Comparison of ENCODE assay signal across 8 cellular contexts in the genomic region with DNA sequence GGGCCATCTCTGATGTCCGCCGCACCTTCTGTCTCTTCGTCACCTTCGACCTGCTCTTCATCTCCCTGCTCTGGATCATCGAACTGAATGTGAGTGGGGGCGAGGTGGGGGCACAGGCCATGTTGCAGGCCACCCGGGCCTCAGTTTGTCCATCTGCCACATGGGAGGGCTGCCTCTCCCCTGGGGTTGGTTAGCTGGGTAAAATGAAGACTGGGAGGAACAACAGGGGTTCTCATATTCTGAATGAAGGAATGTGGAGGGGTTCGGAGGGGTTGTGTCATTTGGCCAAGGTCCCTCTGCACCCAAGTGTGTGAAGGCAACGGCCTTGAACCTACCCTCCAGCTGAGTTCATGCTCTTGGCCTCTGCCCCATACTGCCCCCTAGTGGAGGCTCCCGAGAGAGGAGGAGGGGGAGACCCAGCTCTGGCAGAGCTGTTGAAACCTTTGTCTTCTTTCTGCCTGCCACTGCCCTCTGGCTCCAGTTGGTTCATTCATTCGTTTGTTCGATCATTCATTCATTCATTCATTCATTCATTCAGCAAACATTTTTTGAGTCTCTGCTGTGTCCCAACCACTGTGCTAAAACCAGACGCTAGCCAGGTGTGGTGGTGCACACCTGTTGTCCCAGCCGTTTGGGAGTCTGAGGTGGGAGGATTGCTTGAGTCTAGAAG. TPM values are rescaled to one million over a fixed set of nuclear protein-coding genes. Genes with fewer than 3 reads are reported as not detected.
DNase-seq lines count a peak whose midpoint lies in the region; ATAC-seq and TF ChIP-seq lines count a peak whose summit lies in the region.

No MANE protein-coding gene starts in this region.

- peak overlapping the region in 3 of 5 donors; percentile 35 to 52 (median 36) for H3K27ac ChIP-seq in stomach

- ATAC-seq in HG03097 (IDR thresholded peaks at IDR 0.05; ENCODE audit: low FRiP score, unreplicated experiment): no peak

- peak overlapping the region in 1 of 3 experiments; percentile 77 for H3K27ac Mint-ChIP-seq in nephron

- TF ChIP-seq POLR2A in stomach (IDR thresholded peaks at IDR 0.05): no peak

- WGBS in stomach, 5 donors: 58 to 67% (median 65%) methylated on average over 14 of the region's 14 CpGs

- H3K36me3 ChIP-seq in stomach: peaks cover 5 to 53% (median 45%) of the 10 kb centered on the region in 4 donors

- no peak overlapping the region for H3K4me3 Mint-ChIP-seq in nephron

- H3K4me1 Mint-ChIP-seq in nephron: peaks cover 34% of the 10 kb centered on the region

- peak; percentile 36 for DNase-seq in NCI-H748 (lab: John Stamatoyannopoulos, UW; ENCODE audit: unreplicated experiment)
- no peak for DNase-seq in NCI-H748 treated with DMSO at 0.1 percent for 48 hours (lab: John Stamatoyannopoulos, UW)
- DNase-seq in NOMO-1 (lab: John Stamatoyannopoulos, UW; ENCODE audit: unreplicated experiment in 2 of 2): peak; percentile 39 to 49
- peak; percentile 97 for DNase-seq in activated CD8-positive, alpha-beta memory T cell treated with anti-CD3 and anti-CD28 coated beads, Interleukin-2, amount 50 U/mL, for 48 hours
- DNase-seq in epithelial cell of proximal tubule (ENCODE audit: low read depth): no peak
- peak; percentile 76 for DNase-seq in stomach

- no peaks in the 10 kb centered on the region for H3K9me3 Mint-ChIP-seq in nephron

- no peaks in the 10 kb centered on the region for H3K27me3 ChIP-seq in stomach

- H3K9me3 ChIP-seq in stomach: no peaks in the 10 kb centered on the region

- peaks cover 15% of the 10 kb centered on the region for H3K36me3 Mint-ChIP-seq in nephron (ENCODE audit: low read depth)

- peak; percentile 96 for TF ChIP-seq CTCF in epithelial cell of proximal tubule (conservative IDR thresholded peaks at IDR 0.05; ENCODE audit: low read depth, low read length)
- peak; percentile 62 to 66 (median 66) for TF ChIP-seq CTCF in nephron (IDR thresholded peaks at IDR 0.05; ENCODE audit: unreplicated experiment in 3 of 3)
- peak in 4 of 7 experiments; percentile 42 to 82 (median 70) for TF ChIP-seq CTCF in stomach (IDR thresholded peaks at IDR 0.05)

- peaks cover 18 to 44% (median 28%) of the 10 kb centered on the region in 4 donors for H3K4me1 ChIP-seq in stomach

- H3K27me3 Mint-ChIP-seq in nephron (ENCODE audit: low read depth): no peaks in the 10 kb centered on the region

- TF ChIP-seq EP300 in stomach (IDR thresholded peaks at IDR 0.05): no peak

- H3K4me3 ChIP-seq in epithelial cell of proximal tubule (ENCODE audit: low read depth, low read length) (no peak overlapping the region), stomach (no peak overlapping the region)

- intact Hi-C loops in stomach (cut with DNase I; ENCODE audit: low total_unique reads): no loop called here

RNA-seq across cellular contexts. Expression of a gene that starts 11.4 kb away (rescaled TPM):
- total RNA-seq in epithelial cell of proximal tubule: 0.07 TPM in 1 of 2 replicates, not detected in the other
- total RNA-seq in stomach: 1 to 10 TPM in 1 of 5 donors, under 1 TPM in 2, not detected in 2; 0.89 to 4.3 (median 0.92) TPM
- polyA plus RNA-seq in stomach: 10 to 100 TPM in 1 of 3 donors, 1 to 10 TPM in 1, under 1 TPM in 1; 0.88 to 14.1 (median 3.5) TPM

RNA-seq across cellular contexts. Expression of a gene that starts 14.5 kb away (rescaled TPM):
- total RNA-seq in epithelial cell of proximal tubule (not detected in 2 replicates), stomach (1 to 10 TPM in 2 of 5 donors, under 1 TPM in 1, not detected in 2; 0.45 to 9.0 (median 2.9) TPM)
- 10 to 100 TPM in 2 of 3 donors, 1 to 10 TPM in 1; 5.3 to 16.6 (median 13.0) TPM for polyA plus RNA-seq in stomach

RNA-seq across cellular contexts. Expression of a gene that starts 16.9 kb away (rescaled TPM):
- total RNA-seq in epithelial cell of proximal tubule (34.0 and 40.7 TPM in 2 replicates), stomach (1,000 to 10,000 TPM in 1 of 5 donors, 100 to 1,000 TPM in 1, 10 to 100 TPM in 3; 26.4 to 1,091 (median 72.1) TPM)
- polyA plus RNA-seq in stomach: 10 to 100 TPM; 28.1 to 53.5 (median 30.8) TPM

RNA-seq across cellular contexts. Expression of a gene that starts 27.0 kb away (rescaled TPM):
- total RNA-seq in epithelial cell of proximal tubule: not detected in 2 replicates
- total RNA-seq in stomach: 100 to 1,000 TPM in 1 of 5 donors, 10 to 100 TPM in 2, 1 to 10 TPM in 1, under 1 TPM in 1; 0.58 to 279 (median 11.0) TPM
- 10 to 100 TPM in 1 of 3 donors, 1 to 10 TPM in 2; 5.0 to 20.9 (median 9.5) TPM for polyA plus RNA-seq in stomach

RNA-seq across cellular contexts. Expression of a gene that starts 34.1 kb away (rescaled TPM):
- total RNA-seq in epithelial cell of proximal tubule (6.1 and 11.2 TPM in 2 replicates), stomach (10 to 100 TPM in 3 of 5 donors, 1 to 10 TPM in 2; 3.2 to 42.9 (median 22.4) TPM)
- 10 to 100 TPM in 2 of 3 donors, 1 to 10 TPM in 1; 9.1 to 21.5 (median 11.2) TPM for polyA plus RNA-seq in stomach

Comparison
In these comparisons a context has a peak if more than half of its experiments do, and no peak if none do; other contexts are left out.
1. DNase-seq: peak in NCI-H748 (single experiment), NOMO-1 (2 of 2), activated CD8-positive, alpha-beta memory T cell treated with anti-CD3 and anti-CD28 coated beads, Interleukin-2, amount 50 U/mL, for 48 hours (single experiment) and stomach (single experiment); none in NCI-H748 treated with DMSO at 0.1 percent for 48 hours (single experiment) and epithelial cell of proximal tubule (single experiment).
2. Peak in every context shown above with its lines, with median percentiles within 50 percentile points of each other: CTCF ChIP-seq.